Comparison of ENCODE assay signal across 26 cellular contexts in the genomic region with DNA sequence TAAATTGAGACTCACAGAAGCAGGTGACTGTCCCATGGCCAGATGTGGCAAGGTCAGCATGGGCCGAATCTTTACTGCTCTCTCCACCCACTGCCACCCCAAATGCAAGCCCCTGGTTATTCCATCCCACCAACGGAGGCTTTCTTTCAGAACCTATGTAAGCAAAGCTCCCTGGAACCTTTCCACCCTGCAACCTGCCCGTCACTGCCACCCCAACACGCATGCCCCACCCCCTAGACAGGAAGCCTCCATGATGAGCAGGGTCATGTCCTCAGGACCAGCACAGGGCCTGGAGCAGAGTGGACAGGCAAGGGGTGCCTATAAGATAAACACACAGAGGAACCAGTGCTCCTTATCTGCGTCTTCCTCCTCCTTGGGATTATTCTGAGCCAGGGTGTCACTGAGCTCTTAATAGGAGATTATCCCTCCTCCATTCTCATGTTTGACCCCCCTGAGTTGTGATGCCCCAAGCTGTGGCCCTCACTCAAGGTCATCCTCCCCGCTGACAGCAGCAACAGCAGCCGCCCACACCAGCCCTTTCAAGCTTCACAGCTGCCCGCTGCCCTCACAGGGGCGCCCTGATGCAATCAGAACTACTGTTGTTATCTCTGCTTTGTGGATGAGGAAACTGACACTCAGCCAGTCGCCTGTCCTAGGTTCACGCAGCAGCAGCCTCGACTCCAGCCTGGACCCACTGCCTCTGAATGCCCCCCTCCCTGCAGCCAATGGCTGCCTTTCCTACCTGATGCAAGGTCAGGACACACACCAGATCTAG.
"Had no signal": no experiment of that assay in that cellular context is flagged by ENCODE, and none has a peak within 500 bp of the region (broad histone marks: within the 10 kb centered on the region; RNA-seq: fewer than 3 reads in every experiment).

No MANE protein-coding gene starts in this region.

- H3K27ac ChIP-seq: heart left ventricle, lower lobe of right lung, stomach, suprapubic skin, transverse colon, vagina had no signal

- H3K27me3 ChIP-seq: vagina had no signal

- ATAC-seq: activated CD8-positive, alpha-beta T cell treated with anti-CD3 and anti-CD28 coated beads, Interleukin-2, amount 10 ng/mL, durations not matched to agents 7 days and 5 days; activated T-helper 17 cell treated with anti-CD3 and anti-CD28 coated beads, Interleukin-2, amount 50 U/mL, for 72 hours; heart left ventricle; lower lobe of right lung; naive thymus-derived CD4-positive, alpha-beta T cell; sciatic nerve; stimulated activated memory B cell treated with anti-CD40 and anti-IgM and Interleukin-4, amounts not matched to agents 10 μg/mL and 1 μg/mL and 100 μg/mL, for 72 hours had no signal

- FAIRE-seq: bronchial epithelial cell, endometrium, keratinocyte, small intestine had no signal

- H3K9me3 ChIP-seq: lower lobe of right lung, stomach, suprapubic skin, transverse colon, vagina had no signal

- H3K36me3 ChIP-seq: heart left ventricle, lower lobe of right lung, stomach, suprapubic skin, transverse colon, vagina had no signal

- DNase-seq: activated CD4-positive, alpha-beta T cell treated with anti-CD3 and anti-CD28 coated beads, Interleukin-2, amount 10 ng/mL, durations not matched to agents 7 days and 5 days; activated CD4-positive, CD25-positive, alpha-beta regulatory T cell treated with anti-CD3 and anti-CD28 coated beads, Interleukin-2, amount 50 U/mL, for 72 hours; activated CD8-positive, alpha-beta T cell treated with anti-CD3 and anti-CD28 coated beads, Interleukin-2, amount 10 ng/mL, durations not matched to agents 7 days and 5 days; activated naive CD4-positive, alpha-beta T cell treated with anti-CD3 and anti-CD28 coated beads for 36 hours; activated naive CD8-positive, alpha-beta T cell treated with anti-CD3 and anti-CD28 coated beads, Interleukin-2, amount 10 ng/mL, durations not matched to agents 7 days and 5 days; activated T-cell treated with anti-CD3 and anti-CD28 coated beads, Interleukin-2, amount 50 U/mL, for 24 hours; amygdala; cerebellar nuclear complex; effector CD4-positive, alpha-beta T cell; heart left ventricle; lower lobe of right lung; naive thymus-derived CD4-positive, alpha-beta T cell; occipital lobe; small intestine; stimulated activated CD4-positive, alpha-beta T cell treated with anti-CD3 and anti-CD28 coated beads, Interleukin-2, amount 100 ng/mL, for 24 hours; stomach; T1000; transverse colon had no signal

- H3K4me3 ChIP-seq: heart left ventricle, lower lobe of right lung, stomach, suprapubic skin, transverse colon, vagina had no signal

- H3K4me1 ChIP-seq: heart left ventricle, lower lobe of right lung, stomach, suprapubic skin, transverse colon, vagina had no signal
